In genomic region chr12:12721251-12721689, GRCh38 we compare ENCODE assay signal across 2 cellular contexts.
TF ChIP-seq lines count a peak whose summit lies in the region.

No MANE protein-coding gene starts in this region.

TF ChIP-seq in SK-N-SH, 30 proteins besides CTCF, POLR2A, EP300 and RAD21 (continued from another document):
- no peak for TF ChIP-seq CHD2 (IDR thresholded peaks at IDR 0.05; ENCODE audit: low read length, partially characterized antibody)
- TF ChIP-seq USF1 (IDR thresholded peaks at IDR 0.05; ENCODE audit: borderline replicate concordance, low read depth): no peak
- no peak for TF ChIP-seq EZH2phosphoT487 (IDR thresholded peaks at IDR 0.05; ENCODE audit: borderline replicate concordance, low read depth)
- no peak for TF ChIP-seq PBX3 (IDR thresholded peaks at IDR 0.05)
- TF ChIP-seq FOXM1 (IDR thresholded peaks at IDR 0.05; ENCODE audit: low read depth): no peak
- no peak for TF ChIP-seq FOSL2 (IDR thresholded peaks at IDR 0.05; ENCODE audit: borderline replicate concordance, low read depth)
- no peak for TF ChIP-seq FOXJ3 (CRISPR knock-in tag; IDR thresholded peaks at IDR 0.05)
- no peak for TF ChIP-seq MAX (IDR thresholded peaks at IDR 0.05; ENCODE audit: low read depth)
- no peak for TF ChIP-seq SIN3A (IDR thresholded peaks at IDR 0.05; ENCODE audit: borderline replicate concordance, low read depth, low read length)
- TF ChIP-seq RFX5 (IDR thresholded peaks at IDR 0.05; ENCODE audit: low read length): no peak
- no peak for TF ChIP-seq REST (IDR thresholded peaks at IDR 0.05; ENCODE audit: low read depth, low read length)
- TF ChIP-seq POLR2AphosphoS5 (IDR thresholded peaks at IDR 0.05; ENCODE audit: low read depth, low read length): no peak
- no peak for TF ChIP-seq GATA2 (CRISPR knock-in tag; IDR thresholded peaks at IDR 0.05)
TF ChIP-seq in SK-N-SH: peak in this region for 0.

TF ChIP-seq in SK-N-SH treated with all-trans-retinoic acid at 6 μM for 48 hours, 23 proteins besides CTCF, POLR2A, EP300 and RAD21 (continued from another document):
- TF ChIP-seq CSRNP3 (CRISPR knock-in tag; IDR thresholded peaks at IDR 0.05) (no peak), PPARA (CRISPR knock-in tag; IDR thresholded peaks at IDR 0.05; ENCODE audit: borderline replicate concordance) (no peak), RARB (CRISPR knock-in tag; IDR thresholded peaks at IDR 0.05) (no peak), ESRRG (CRISPR knock-in tag; IDR thresholded peaks at IDR 0.05) (no peak), OSR1 (CRISPR knock-in tag; IDR thresholded peaks at IDR 0.05) (no peak), ZC3H10 (CRISPR knock-in tag; IDR thresholded peaks at IDR 0.05) (no peak), PATZ1 (CRISPR knock-in tag; IDR thresholded peaks at IDR 0.05; ENCODE audit: borderline replicate concordance) (no peak)
